ENCODE assay signal across 8 cellular contexts in genomic region chr16:13223666-13224065, GRCh38.
"Had no signal": no experiment of that assay in that cellular context is flagged by ENCODE, and none has a peak within 500 bp of the region (broad histone marks: within the 10 kb centered on the region; RNA-seq: fewer than 3 reads in every experiment).

No MANE protein-coding gene starts in this region.

- H3K4me3 ChIP-seq: GM12878 had no signal

- DNase-seq: GDM1, GF-D8 had no signal

- ATAC-seq: GM12878 had no signal

- FAIRE-seq: G401.6, GM12878, GM12891, GM12892, GM18507, GM19239 had no signal
